ENCODE assay signal across 12 cellular contexts in the genomic region with DNA sequence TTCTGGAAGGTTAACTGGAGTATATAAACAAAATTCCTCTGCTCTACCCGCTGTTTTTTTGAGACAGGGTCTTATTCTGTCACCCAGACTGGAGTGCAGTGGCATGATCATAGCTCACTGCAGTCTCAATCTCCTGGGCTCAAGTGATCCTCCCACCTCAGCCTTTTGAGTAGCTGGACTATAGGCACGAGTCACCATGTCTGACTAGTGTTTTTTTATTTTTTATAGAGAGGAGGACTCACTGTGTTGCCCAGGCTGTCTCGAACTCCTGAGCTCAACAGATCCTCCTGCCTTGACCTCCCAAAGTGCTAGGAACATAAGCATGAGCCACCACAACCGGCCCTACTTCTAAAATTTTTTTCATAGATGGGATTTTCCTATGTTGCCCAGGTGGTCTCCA. TPM values are rescaled to one million over a fixed set of nuclear protein-coding genes. Genes with fewer than 3 reads are reported as not detected.
DNase-seq lines count a peak whose midpoint lies in the region; ATAC-seq and TF ChIP-seq lines count a peak whose summit lies in the region.
"Had no signal": no experiment of that assay in that cellular context is flagged by ENCODE, and none has a peak within 500 bp of the region (broad histone marks: within the 10 kb centered on the region; RNA-seq: fewer than 3 reads in every experiment).

No MANE protein-coding gene starts in this region.

- no peak for TF ChIP-seq CTCF in activated CD8-positive, alpha-beta T cell treated with anti-CD3 and anti-CD28 coated beads for 36 hours (IDR thresholded peaks at IDR 0.05)

- intact Hi-C loops in activated CD8-positive, alpha-beta T cell treated with anti-CD3 and anti-CD28 coated beads for 36 hours (cut with micrococcal nuclease): no loop called here

- no peaks in the 10 kb centered on the region for H3K9me3 Mint-ChIP-seq in stimulated activated naive CD8-positive, alpha-beta T cell treated with anti-CD3 and anti-CD28 coated beads, Interleukin-15, Interleukin-2, amounts not matched to agents 100 ng/mL and 50 ng/mL, for 24 hours
- no peaks in the 10 kb centered on the region for H3K9me3 Mint-ChIP-seq in activated CD8-positive, alpha-beta T cell treated with anti-CD3 and anti-CD28 coated beads for 36 hours

- DNase-seq in stimulated activated naive CD8-positive, alpha-beta T cell treated with anti-CD3 and anti-CD28 coated beads, Interleukin-15, Interleukin-2, amounts not matched to agents 100 U/mL and 50 U/mL, for 24 hours: no peak
- DNase-seq in activated CD8-positive, alpha-beta T cell treated with anti-CD3 and anti-CD28 coated beads for 36 hours: no peak
- DNase-seq in kidney tubule cell (ENCODE audit: low spot score) (peak; percentile 50), germinal center (ENCODE audit: low spot score) (no peak), GM03348 (ENCODE audit: low spot score) (no peak)
- DNase-seq: activated CD4-positive, CD25-positive, alpha-beta regulatory T cell treated with anti-CD3 and anti-CD28 coated beads, Interleukin-2, amount 50 U/mL, for 72 hours; body of pancreas; midbrain; testis had no signal

- peak overlapping the region; percentile 72 for H3K4me3 Mint-ChIP-seq in stimulated activated naive CD8-positive, alpha-beta T cell treated with anti-CD3 and anti-CD28 coated beads, Interleukin-15, Interleukin-2, amounts not matched to agents 100 ng/mL and 50 ng/mL, for 24 hours
- peak overlapping the region; percentile 70 for H3K4me3 Mint-ChIP-seq in activated CD8-positive, alpha-beta T cell treated with anti-CD3 and anti-CD28 coated beads for 36 hours

- H3K4me1 Mint-ChIP-seq in stimulated activated naive CD8-positive, alpha-beta T cell treated with anti-CD3 and anti-CD28 coated beads, Interleukin-15, Interleukin-2, amounts not matched to agents 100 ng/mL and 50 ng/mL, for 24 hours (ENCODE audit: low read depth): peaks cover 65% of the 10 kb centered on the region
- H3K4me1 Mint-ChIP-seq in activated CD8-positive, alpha-beta T cell treated with anti-CD3 and anti-CD28 coated beads for 36 hours (ENCODE audit: low read depth): peaks cover 60% of the 10 kb centered on the region

- CTCF ChIA-PET in activated CD8-positive, alpha-beta T cell treated with anti-CD3 and anti-CD28 coated beads for 36 hours (lab: Charles Lee): interaction anchor here (1.4 kb wide), 1 partner anchor 60 kb away, joined by 3 read pairs; no protein-coding TSS in a partner anchor

- POLR2A ChIA-PET in activated CD8-positive, alpha-beta T cell treated with anti-CD3 and anti-CD28 coated beads for 36 hours (lab: Charles Lee): interaction anchor here (0.6 kb wide), 1 partner anchor 51 kb away, joined by 3 read pairs; no protein-coding TSS in a partner anchor

- H3K27ac Mint-ChIP-seq in stimulated activated naive CD8-positive, alpha-beta T cell treated with anti-CD3 and anti-CD28 coated beads, Interleukin-15, Interleukin-2, amounts not matched to agents 100 ng/mL and 50 ng/mL, for 24 hours: no peak overlapping the region
- no peak overlapping the region for H3K27ac Mint-ChIP-seq in activated CD8-positive, alpha-beta T cell treated with anti-CD3 and anti-CD28 coated beads for 36 hours

- no peak for ATAC-seq in stimulated activated naive CD8-positive, alpha-beta T cell treated with anti-CD3 and anti-CD28 coated beads, Interleukin-15, Interleukin-2, amounts not matched to agents 100 U/mL and 50 U/mL, for 24 hours
- no peak for ATAC-seq in activated CD8-positive, alpha-beta T cell treated with anti-CD3 and anti-CD28 coated beads for 36 hours
- ATAC-seq in HG03135 (IDR thresholded peaks at IDR 0.05; ENCODE audit: unreplicated experiment) (no peak), GM19023 (IDR thresholded peaks at IDR 0.05; ENCODE audit: unreplicated experiment) (no peak)
- ATAC-seq: body of pancreas had no signal

- H3K27me3 Mint-ChIP-seq in stimulated activated naive CD8-positive, alpha-beta T cell treated with anti-CD3 and anti-CD28 coated beads, Interleukin-15, Interleukin-2, amounts not matched to agents 100 ng/mL and 50 ng/mL, for 24 hours: no peaks in the 10 kb centered on the region
- no peaks in the 10 kb centered on the region for H3K27me3 Mint-ChIP-seq in activated CD8-positive, alpha-beta T cell treated with anti-CD3 and anti-CD28 coated beads for 36 hours

- peaks cover 45% of the 10 kb centered on the region for H3K36me3 Mint-ChIP-seq in stimulated activated naive CD8-positive, alpha-beta T cell treated with anti-CD3 and anti-CD28 coated beads, Interleukin-15, Interleukin-2, amounts not matched to agents 100 ng/mL and 50 ng/mL, for 24 hours (ENCODE audit: low read depth)
- H3K36me3 Mint-ChIP-seq in activated CD8-positive, alpha-beta T cell treated with anti-CD3 and anti-CD28 coated beads for 36 hours (ENCODE audit: low read depth): peaks cover 33% of the 10 kb centered on the region

RNA-seq across cellular contexts. Expression of a gene that starts 2.2 kb away (rescaled TPM):
- 10 to 100 TPM; 42.0 to 47.2 TPM for total RNA-seq in activated CD8-positive, alpha-beta T cell treated with anti-CD3 and anti-CD28 coated beads for 36 hours
